In genomic region chr12:53660064-53660463, GRCh38 we compare ENCODE assay signal across 10 cellular contexts. TPM values are rescaled to one million over a fixed set of nuclear protein-coding genes. Genes with fewer than 3 reads are reported as not detected.
DNase-seq lines count a peak whose midpoint lies in the region; ATAC-seq and TF ChIP-seq lines count a peak whose summit lies in the region.
"Had no signal": no experiment of that assay in that cellular context is flagged by ENCODE, and none has a peak within 500 bp of the region (broad histone marks: within the 10 kb centered on the region; RNA-seq: fewer than 3 reads in every experiment).

No MANE protein-coding gene starts in this region.

- H3K4me1 ChIP-seq in HUES64 (ENCODE audit: insufficient read depth, low read length): peaks cover 25% of the 10 kb centered on the region
- peaks cover 9 to 15% of the 10 kb centered on the region in 2 donors for H3K4me1 ChIP-seq in left lung
- peaks cover 28 to 60% (median 46%) of the 10 kb centered on the region in 4 donors for H3K4me1 ChIP-seq in stomach

- H3K27me3 ChIP-seq in HUES64 (ENCODE audit: insufficient read depth, low read length) (no peaks in the 10 kb centered on the region), left lung (no peaks in the 10 kb centered on the region), stomach (no peaks in the 10 kb centered on the region)

- ATAC-seq in left lung: peak; percentile 37
- no peak for ATAC-seq in GM18861 (IDR thresholded peaks at IDR 0.05; ENCODE audit: unreplicated experiment)
- ATAC-seq in GM19467 (IDR thresholded peaks at IDR 0.05; ENCODE audit: unreplicated experiment): no peak

- no peak for TF ChIP-seq POLR2A in stomach (IDR thresholded peaks at IDR 0.05)

- TF ChIP-seq EP300 in stomach (IDR thresholded peaks at IDR 0.05): no peak

- TF ChIP-seq CTCF in coronary artery (IDR thresholded peaks at IDR 0.05) (no peak), left lung (IDR thresholded peaks at IDR 0.05) (no peak), stomach (IDR thresholded peaks at IDR 0.05) (no peak), GM20000 (IDR thresholded peaks at IDR 0.05; ENCODE audit: extremely low read depth, missing control alignments) (no peak)

- intact Hi-C loops in left lung (cut with DNase I) (no loop called here), stomach (cut with DNase I; ENCODE audit: low total_unique reads) (no loop called here)

- no peak overlapping the region; the same call in 1 of the 2 replicates for H3K9ac ChIP-seq in HUES64 (ENCODE audit: low read depth, low read length)

- H3K4me3 ChIP-seq in HUES64 (ENCODE audit: low read length) (no peak overlapping the region), coronary artery (peak overlapping the region; percentile 36), left lung (no peak overlapping the region), stomach (peak overlapping the region in 2 of 4 donors; percentile 11 to 17)

- H3K27ac ChIP-seq in HUES64 (ENCODE audit: low read depth, low read length) (peak overlapping the region; percentile 91), coronary artery (peak overlapping the region; percentile 79 to 86), left lung (peak overlapping the region; percentile 60 to 82), stomach (peak overlapping the region; percentile 75 to 92 (median 87))

- DNase-seq in coronary artery (ENCODE audit: low spot score) (no peak), left lung (no peak), stomach (no peak), HPDE6-E6E7 (ENCODE audit: extremely low spot score) (no peak), GM20000 (ENCODE audit: low spot score) (no peak)
- DNase-seq: activated CD4-positive, CD25-positive, alpha-beta regulatory T cell treated with anti-CD3 and anti-CD28 coated beads, Interleukin-2, amount 50 U/mL, for 72 hours; Kasumi-1 had no signal

- WGBS in HUES64: 89% methylated on average over 4 of the region's 5 CpGs
- WGBS in stomach, 5 donors: 22 to 34% (median 25%) methylated on average over 5 of the region's 5 CpGs

- no peaks in the 10 kb centered on the region for H3K9me3 ChIP-seq in HUES64 (ENCODE audit: insufficient read depth, low read depth, low read length)
- H3K9me3 ChIP-seq in left lung: no peaks in the 10 kb centered on the region
- no peaks in the 10 kb centered on the region for H3K9me3 ChIP-seq in stomach

- H3K36me3 ChIP-seq in HUES64 (ENCODE audit: insufficient read depth, low read length) (peaks cover 18% of the 10 kb centered on the region), left lung (peaks cover 5 to 42% of the 10 kb centered on the region in 2 donors), stomach (peaks cover 7 to 31% (median 26%) of the 10 kb centered on the region in 4 donors)

RNA-seq across cellular contexts. Expression of gene ATP5MC2, which starts 15.8 kb away (rescaled TPM):
- 408 TPM for polyA plus RNA-seq in HUES64 (2013, experiment 1 of 2)
- 489 TPM for polyA plus RNA-seq in HUES64 (2013, experiment 2 of 2)
- total RNA-seq in left lung: 100 to 1,000 TPM; 247 to 263 TPM
- 100 to 1,000 TPM in 3 of 5 donors, 10 to 100 TPM in 2; 75.0 to 255 (median 241) TPM for total RNA-seq in stomach
- polyA plus RNA-seq in stomach: 100 to 1,000 TPM; 517 to 864 (median 543) TPM

RNA-seq across cellular contexts. Expression of gene ATF7, which starts 33.9 kb away (rescaled TPM):
- polyA plus RNA-seq in HUES64 (2013, experiment 1 of 2): 13.9 TPM
- 11.6 TPM for polyA plus RNA-seq in HUES64 (2013, experiment 2 of 2)
- total RNA-seq in left lung (10 to 100 TPM; 48.7 to 58.5 TPM), stomach (10 to 100 TPM in 4 of 5 donors, 1 to 10 TPM in 1; 9.0 to 93.4 (median 16.5) TPM)
- 10 to 100 TPM; 12.9 to 20.9 (median 14.3) TPM for polyA plus RNA-seq in stomach
